25 cellular contexts compared by ENCODE assay signal in genomic region chr6:126427713-126428112, GRCh38.
"Had no signal": no experiment of that assay in that cellular context is flagged by ENCODE, and none has a peak within 500 bp of the region (broad histone marks: within the 10 kb centered on the region; RNA-seq: fewer than 3 reads in every experiment).

No MANE protein-coding gene starts in this region.

- ATAC-seq: esophagus mucosa; gastrocnemius medialis; naive thymus-derived CD4-positive, alpha-beta T cell; right cardiac atrium; stimulated activated memory B cell treated with anti-CD40 and anti-IgM and Interleukin-4, amounts not matched to agents 10 μg/mL and 1 μg/mL and 100 μg/mL, for 72 hours; stimulated activated naive CD8-positive, alpha-beta T cell treated with anti-CD3 and anti-CD28 coated beads, Interleukin-15, Interleukin-2, amounts not matched to agents 100 U/mL and 50 U/mL, for 24 hours had no signal

- H3K36me3 ChIP-seq: gastrocnemius medialis, prostate gland, spleen, tibial artery had no signal

- H3K4me3 ChIP-seq: dorsolateral prefrontal cortex, gastrocnemius medialis, prostate gland, skin epidermis, spleen, testis, tibial artery had no signal

- DNase-seq: cerebellar nuclear complex; cortex of kidney; dorsolateral prefrontal cortex; effector CD4-positive, alpha-beta T cell; foreskin fibroblast; gastrocnemius medialis; head of caudate nucleus; kidney; mesenchymal stem cell; naive thymus-derived CD4-positive, alpha-beta T cell; nephron progenitor cell; nucleus accumbens; right cardiac atrium; spleen; stimulated activated CD4-positive, alpha-beta T cell treated with anti-CD3 and anti-CD28 coated beads, Interleukin-4, amount 100 ng/mL, for 4 hours; stimulated activated naive CD8-positive, alpha-beta T cell treated with anti-CD3 and anti-CD28 coated beads, Interleukin-15, Interleukin-2, amounts not matched to agents 100 U/mL and 50 U/mL, for 24 hours; substantia nigra; testis; tibial artery had no signal

- H3K9me3 ChIP-seq: gastrocnemius medialis, prostate gland, spleen, testis, tibial artery had no signal

- FAIRE-seq: kidney had no signal

- H3K27me3 Mint-ChIP-seq: stimulated activated memory B cell treated with anti-CD40 and anti-IgM and Interleukin-4, amounts not matched to agents 10 μg/mL and 1 μg/mL and 100 μg/mL, for 72 hours; type B pancreatic cell had no signal

- H3K4me1 Mint-ChIP-seq: mesothelial cell of epicardium; naive thymus-derived CD4-positive, alpha-beta T cell; stimulated activated memory B cell treated with anti-CD40 and anti-IgM and Interleukin-4, amounts not matched to agents 10 μg/mL and 1 μg/mL and 100 μg/mL, for 72 hours had no signal

- H3K27ac Mint-ChIP-seq: mesothelial cell of epicardium; naive thymus-derived CD4-positive, alpha-beta T cell; nephron progenitor cell; stimulated activated memory B cell treated with anti-CD40 and anti-IgM and Interleukin-4, amounts not matched to agents 10 μg/mL and 1 μg/mL and 100 μg/mL, for 72 hours; type B pancreatic cell had no signal

- H3K4me3 Mint-ChIP-seq: mesothelial cell of epicardium; naive thymus-derived CD4-positive, alpha-beta T cell; nephron progenitor cell; stimulated activated memory B cell treated with anti-CD40 and anti-IgM and Interleukin-4, amounts not matched to agents 10 μg/mL and 1 μg/mL and 100 μg/mL, for 72 hours; type B pancreatic cell had no signal

- H3K27me3 ChIP-seq: dorsolateral prefrontal cortex, gastrocnemius medialis, spleen, testis, tibial artery had no signal

- H3K36me3 Mint-ChIP-seq: mesothelial cell of epicardium; naive thymus-derived CD4-positive, alpha-beta T cell; stimulated activated memory B cell treated with anti-CD40 and anti-IgM and Interleukin-4, amounts not matched to agents 10 μg/mL and 1 μg/mL and 100 μg/mL, for 72 hours; type B pancreatic cell had no signal

- H3K9me3 Mint-ChIP-seq: stimulated activated memory B cell treated with anti-CD40 and anti-IgM and Interleukin-4, amounts not matched to agents 10 μg/mL and 1 μg/mL and 100 μg/mL, for 72 hours; type B pancreatic cell had no signal

- H3K27ac ChIP-seq: dorsolateral prefrontal cortex, gastrocnemius medialis, prostate gland, skin epidermis, spleen, testis, tibial artery had no signal

- H3K4me1 ChIP-seq: gastrocnemius medialis, prostate gland, spleen, testis, tibial artery had no signal
